Comparison of ENCODE assay signal across 8 cellular contexts in the genomic region with DNA sequence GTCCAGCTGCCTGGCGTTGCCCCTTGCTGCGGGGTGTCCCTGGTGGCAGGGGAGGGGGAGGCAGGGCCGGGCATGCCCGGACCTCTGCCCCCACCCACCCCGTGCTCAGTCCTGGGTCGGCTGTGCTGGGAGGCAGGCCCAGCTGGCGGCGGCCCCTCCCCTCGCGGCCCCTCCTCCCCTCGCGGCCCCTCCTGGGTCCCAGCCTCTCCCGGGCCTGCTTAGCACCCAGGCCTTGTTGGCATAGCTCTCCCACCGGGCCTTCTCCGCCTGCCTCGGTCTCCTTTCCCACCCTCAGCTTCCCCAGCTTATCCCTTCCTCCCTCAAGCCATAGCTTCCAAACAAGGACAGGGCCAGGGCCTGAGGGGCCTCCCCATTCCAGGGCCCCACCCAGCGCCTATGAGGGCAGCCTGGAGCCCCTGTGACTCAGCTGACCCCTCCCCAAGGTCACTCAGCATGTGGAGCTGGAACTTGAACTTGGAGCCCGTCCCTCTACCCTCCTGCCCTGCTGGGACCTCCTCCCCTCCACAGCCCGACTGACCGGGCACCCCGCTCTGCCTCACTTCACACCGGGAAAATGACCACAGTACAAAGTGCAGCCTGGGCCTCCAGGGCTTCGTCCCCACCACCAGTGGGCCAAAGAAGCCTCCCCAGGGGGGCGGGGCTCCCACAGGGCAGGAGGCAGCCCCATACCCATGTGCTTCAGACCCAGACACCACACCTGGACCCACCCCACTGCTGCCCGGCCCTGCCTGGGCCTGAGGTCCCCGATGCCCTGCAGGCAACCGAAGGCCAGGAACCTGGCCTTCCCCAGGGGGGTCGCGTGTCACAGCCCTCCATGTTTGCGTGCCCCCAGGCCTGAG. TPM values are rescaled to one million over a fixed set of nuclear protein-coding genes. Genes with fewer than 3 reads are reported as not detected.
DNase-seq lines count a peak whose midpoint lies in the region; ATAC-seq and TF ChIP-seq lines count a peak whose summit lies in the region.

No MANE protein-coding gene starts in this region.

- H4K20me1 ChIP-seq in DND-41 (ENCODE audit: insufficient read depth, low read length) (peaks cover 9% of the 10 kb centered on the region), SK-N-SH (ENCODE audit: insufficient read depth) (no peaks in the 10 kb centered on the region), MM.1S (ENCODE audit: insufficient read depth, low read length) (no peaks in the 10 kb centered on the region)

- H3K4me3 ChIP-seq in DND-41 (ENCODE audit: low read depth in 1 of 2, low read length in 2 of 2) = no peak overlapping the region
- no peak overlapping the region for H3K4me3 ChIP-seq in SK-N-SH (ENCODE audit: low read depth in 2 of 2, low read length in 1 of 2)
- H3K4me3 ChIP-seq in heart right ventricle = peak overlapping the region; percentile 19 to 55 (median 40)
- peak overlapping the region; percentile 75 for H3K4me3 ChIP-seq in rectal smooth muscle tissue (ENCODE audit: low read length)
- no peak overlapping the region for H3K4me3 ChIP-seq in MM.1S (ENCODE audit: low read length)

- WGBS in SK-N-SH (ENCODE audit: low lambda C conversion rate) = 81% methylated on average over 11 of the region's 30 CpGs
- WGBS in heart right ventricle, 2 donors = 49% methylated on average over 30 of the region's 30 CpGs

- no peak for TF ChIP-seq EP300 in SK-N-SH (IDR thresholded peaks at IDR 0.05; ENCODE audit: borderline replicate concordance in 1 of 2, low read depth in 1 of 2, low read length in 1 of 2)

- no peak overlapping the region for H3K27ac ChIP-seq in DND-41 (ENCODE audit: low read length)
- no peak overlapping the region for H3K27ac ChIP-seq in SK-N-SH (ENCODE audit: low read depth in 2 of 2, low read length in 1 of 2)
- H3K27ac ChIP-seq in heart right ventricle = peak overlapping the region in 6 of 10 donors; percentile 31 to 75 (median 44)
- peak overlapping the region; percentile 84 for H3K27ac ChIP-seq in rectal smooth muscle tissue (ENCODE audit: low read depth, low read length)
- H3K27ac ChIP-seq in MM.1S (ENCODE audit: low read length) = no peak overlapping the region

- H3K36me3 ChIP-seq in DND-41 (ENCODE audit: insufficient read depth, low read length) (peaks cover 10% of the 10 kb centered on the region; the same call in 1 of the 2 replicates), SK-N-SH (replicated peaks in 1 of 2; ENCODE audit: control insufficient read depth in 1 of 2, insufficient read depth in 2 of 2, low read length in 1 of 2) (no peaks in the 10 kb centered on the region), heart right ventricle (peaks cover 0 to 10% (median under 1%) of the 10 kb centered on the region in 9 donors), rectal smooth muscle tissue (ENCODE audit: control insufficient read depth, insufficient read depth, low read length) (no peaks in the 10 kb centered on the region), MM.1S (replicated peaks; ENCODE audit: insufficient read depth, low read length) (no peaks in the 10 kb centered on the region)

- no peak overlapping the region for H3K9ac ChIP-seq in DND-41 (ENCODE audit: low read depth, low read length)
- no peak overlapping the region for H3K9ac ChIP-seq in SK-N-SH
- H3K9ac ChIP-seq in rectal smooth muscle tissue (ENCODE audit: low read length) = peak overlapping the region; percentile 70
- no peak overlapping the region for H3K9ac ChIP-seq in MM.1S (ENCODE audit: low read length)

- H3K9me3 ChIP-seq in DND-41 (ENCODE audit: insufficient read depth, low read length, severe bottlenecking) (no peaks in the 10 kb centered on the region), SK-N-SH (no peaks in the 10 kb centered on the region), heart right ventricle (no peaks in the 10 kb centered on the region), MM.1S (replicated peaks; ENCODE audit: insufficient read depth, low read length) (no peaks in the 10 kb centered on the region)

- no peaks in the 10 kb centered on the region for H3K27me3 ChIP-seq in DND-41 (ENCODE audit: insufficient read depth, low read length, poor library complexity)
- no peaks in the 10 kb centered on the region for H3K27me3 ChIP-seq in SK-N-SH (ENCODE audit: insufficient read depth)
- H3K27me3 ChIP-seq in heart right ventricle = peaks cover 6 to 60% (median 45%) of the 10 kb centered on the region in 7 donors
- no peaks in the 10 kb centered on the region for H3K27me3 ChIP-seq in rectal smooth muscle tissue (ENCODE audit: control insufficient read depth, insufficient read depth, low read length)
- H3K27me3 ChIP-seq in MM.1S (replicated peaks; ENCODE audit: insufficient read depth, low read length) = peaks cover 40% of the 10 kb centered on the region

- no peak for TF ChIP-seq RAD21 in SK-N-SH (IDR thresholded peaks at IDR 0.05; ENCODE audit: low read length)

- H3K4me1 ChIP-seq in DND-41 (ENCODE audit: insufficient read depth, low read length) = no peaks in the 10 kb centered on the region
- peaks cover 0 to 2% of the 10 kb centered on the region in 2 experiments; a peak in 1 of 4 replicates for H3K4me1 ChIP-seq in SK-N-SH (ENCODE audit: control insufficient read depth in 1 of 2, insufficient read depth in 2 of 2, low read depth in 1 of 2, low read length in 1 of 2)
- peaks cover 0 to 49% (median 24%) of the 10 kb centered on the region in 9 donors for H3K4me1 ChIP-seq in heart right ventricle
- H3K4me1 ChIP-seq in rectal smooth muscle tissue (ENCODE audit: control insufficient read depth, insufficient read depth, low read length) = peaks cover 9% of the 10 kb centered on the region
- H3K4me1 ChIP-seq in MM.1S (ENCODE audit: low read length) = 0 out of 2 replicates have a peak, but pooled peaks cover 3% of the 10 kb centered on the region

- CTCF ChIA-PET in SK-N-SH (lab: Yijun Ruan, JAX) = interaction anchor here (0.8 to 2.7 kb wide), 7 partner anchors 10 to 45 kb away, joined by 3 to 9 read pairs (median 3); partner anchors contain the start of genes DEAF1 and TMEM80

- H3K79me2 ChIP-seq in DND-41 (ENCODE audit: insufficient read depth, low read length) (no peaks in the 10 kb centered on the region), SK-N-SH (ENCODE audit: insufficient read depth) (no peaks in the 10 kb centered on the region), MM.1S (ENCODE audit: low read length) (no peaks in the 10 kb centered on the region)

- no peak overlapping the region for H3K4me2 ChIP-seq in DND-41 (ENCODE audit: insufficient read depth, low read length)
- H3K4me2 ChIP-seq in SK-N-SH = no peak overlapping the region
- H3K4me2 ChIP-seq in MM.1S (ENCODE audit: low read depth, low read length) = no peak overlapping the region

- DNase-seq in DND-41 = no peak
- DNase-seq in SK-N-SH = peak; percentile 68
- DNase-seq in heart right ventricle = no peak
- DNase-seq in stimulated activated naive CD4-positive, alpha-beta T cell treated with Interleukin-2 at 50 U/mL for 16 hours (lab: John Stamatoyannopoulos, UW) = no peak
- no peak for DNase-seq in GM19240 (ENCODE audit: insufficient read length, low spot score)
- DNase-seq in MM.1S = no peak
- no peak for DNase-seq in globus pallidus (ENCODE audit: low spot score)

- H3F3A ChIP-seq in SK-N-SH (replicated peaks; ENCODE audit: insufficient read depth) = no peaks in the 10 kb centered on the region
- no peaks in the 10 kb centered on the region for H3F3A ChIP-seq in MM.1S (ENCODE audit: insufficient read depth, low read length)

- POLR2A ChIA-PET in SK-N-SH (lab: Yijun Ruan, JAX) = interaction anchor here (1.1 kb wide), 1 partner anchor 11 kb away, joined by 6 read pairs; the partner anchor contains the start of gene TMEM80

- H3K9me2 ChIP-seq in SK-N-SH (no peaks in the 10 kb centered on the region), MM.1S (replicated peaks; ENCODE audit: insufficient read depth, low read length) (no peaks in the 10 kb centered on the region)

- TF ChIP-seq CTCF in DND-41 (IDR thresholded peaks at IDR 0.05; ENCODE audit: borderline replicate concordance, extremely low read depth, low read length, poor library complexity, severe bottlenecking) (no peak), SK-N-SH (IDR thresholded peaks at IDR 0.05) (no peak), heart right ventricle (IDR thresholded peaks at IDR 0.05) (no peak), MM.1S (IDR thresholded peaks at IDR 0.05; ENCODE audit: low read length) (no peak)

- ATAC-seq in DND-41 (ENCODE audit: insufficient read depth, low read depth) = peak; percentile 23; the same call in 1 of the 3 replicates
- peak in 6 of 8 donors; percentile 13 to 78 (median 44) for ATAC-seq in heart right ventricle

- intact Hi-C loops in heart right ventricle (cut with DNase I) = no loop called here

- H2AFZ ChIP-seq in DND-41 (ENCODE audit: low read depth, low read length) (no peak overlapping the region), SK-N-SH (ENCODE audit: low read depth) (no peak overlapping the region), MM.1S (ENCODE audit: low read length) (no peak overlapping the region)

RNA-seq across cellular contexts. Expression of gene EPS8L2, which starts 1.2 kb away (rescaled TPM):
- 0.67 and 0.74 TPM in 2 replicates for polyA plus RNA-seq in SK-N-SH (2012; rRNA removed)
- 0.42 and 0.52 TPM in 2 replicates for polyA plus RNA-seq in SK-N-SH (2012; cell fraction: cytosol; rRNA removed)
- polyA plus RNA-seq in SK-N-SH (2012; cell fraction: nucleus; rRNA removed) = 3.7 and 4.3 TPM in 2 replicates
- total RNA-seq in heart right ventricle = 1 to 10 TPM; 1.2 to 6.7 (median 2.3) TPM
- polyA plus RNA-seq in heart right ventricle = 1 to 10 TPM; 3.4 to 3.9 TPM

RNA-seq across cellular contexts. Expression of gene TMEM80, which starts 11.6 kb away (rescaled TPM):
- polyA plus RNA-seq in SK-N-SH (2012; rRNA removed) (40.4 and 51.0 TPM in 2 replicates), heart right ventricle (10 to 100 TPM; 10.1 to 21.4 TPM)
- polyA plus RNA-seq in SK-N-SH (2012; cell fraction: cytosol; rRNA removed) = 34.3 and 36.4 TPM in 2 replicates
- polyA plus RNA-seq in SK-N-SH (2012; cell fraction: nucleus; rRNA removed) = 88.5 and 114 TPM in 2 replicates
- 10 to 100 TPM; 10.6 to 24.2 (median 14.5) TPM for total RNA-seq in heart right ventricle

RNA-seq across cellular contexts. Expression of gene DEAF1, which starts 12.2 kb away (rescaled TPM):
- polyA plus RNA-seq in SK-N-SH (2012; rRNA removed) (36.0 and 40.6 TPM in 2 replicates), heart right ventricle (10 to 100 TPM; 18.3 to 39.9 TPM)
- 19.2 and 27.9 TPM in 2 replicates for polyA plus RNA-seq in SK-N-SH (2012; cell fraction: cytosol; rRNA removed)
- 28.1 and 32.0 TPM in 2 replicates for polyA plus RNA-seq in SK-N-SH (2012; cell fraction: nucleus; rRNA removed)
- 10 to 100 TPM; 11.0 to 25.7 (median 15.5) TPM for total RNA-seq in heart right ventricle

RNA-seq across cellular contexts. Expression of gene TALDO1, which starts 40.1 kb away (rescaled TPM):
- polyA plus RNA-seq in SK-N-SH (2012; rRNA removed) (78.4 and 103 TPM in 2 replicates), heart right ventricle (100 to 1,000 TPM in 1 of 2 donors, 10 to 100 TPM in 1; 55.3 to 124 TPM)
- 84.3 and 95.6 TPM in 2 replicates for polyA plus RNA-seq in SK-N-SH (2012; cell fraction: cytosol; rRNA removed)
- 75.1 and 87.3 TPM in 2 replicates for polyA plus RNA-seq in SK-N-SH (2012; cell fraction: nucleus; rRNA removed)
- 100 to 1,000 TPM in 5 of 10 donors, 10 to 100 TPM in 5; 76.2 to 115 (median 96.3) TPM for total RNA-seq in heart right ventricle

Comparison
In these comparisons a context has a peak if more than half of its experiments do, and no peak if none do; other contexts are left out.
1. H3K27ac ChIP-seq: peak in heart right ventricle (6 of 10) and rectal smooth muscle tissue (single experiment); none in DND-41 (single experiment), SK-N-SH (0 of 2) and MM.1S (single experiment).
2. H3K4me3 ChIP-seq: peak in heart right ventricle (10 of 10) and rectal smooth muscle tissue (single experiment); none in DND-41 (0 of 2), SK-N-SH (0 of 2) and MM.1S (single experiment).